In the genomic region with DNA sequence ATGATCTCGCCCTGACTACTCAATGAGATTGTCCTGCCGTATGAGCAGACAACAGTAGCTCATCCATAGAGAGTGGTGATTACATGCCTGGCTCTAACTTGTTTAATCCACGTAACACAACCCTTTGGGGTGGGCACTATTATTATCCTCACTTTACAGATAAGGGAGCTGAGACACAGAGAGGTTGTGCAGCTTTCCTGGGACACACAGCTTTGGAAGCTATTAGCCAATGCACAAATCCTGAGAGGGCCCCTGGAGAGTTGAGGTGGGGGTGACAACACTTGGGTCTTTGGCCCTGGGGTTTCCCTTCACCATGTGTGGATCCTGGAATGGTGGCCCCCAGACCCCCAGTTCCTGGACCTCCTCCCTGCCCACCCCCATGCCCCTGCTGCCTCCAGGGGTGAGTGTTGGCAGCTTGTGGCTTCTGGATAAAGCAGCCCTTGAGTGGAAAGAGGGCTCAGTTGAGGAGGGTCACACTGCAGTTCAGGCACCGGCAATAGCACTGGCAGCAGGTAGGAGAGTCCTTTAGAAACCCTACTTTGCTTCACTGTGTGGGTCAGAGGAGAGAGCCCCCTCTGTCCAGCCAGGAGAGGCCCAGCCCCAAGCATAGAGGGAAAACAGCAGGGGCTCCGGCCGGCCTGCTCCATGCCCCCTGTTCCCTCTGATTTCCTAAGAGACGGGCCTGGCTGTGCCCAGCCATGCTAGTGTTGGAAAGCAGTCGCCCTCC, we compare ENCODE assay signal across 16 cellular contexts.
DNase-seq lines count a peak whose midpoint lies in the region; ATAC-seq and TF ChIP-seq lines count a peak whose summit lies in the region.
"Had no signal": no experiment of that assay in that cellular context is flagged by ENCODE, and none has a peak within 500 bp of the region (broad histone marks: within the 10 kb centered on the region; RNA-seq: fewer than 3 reads in every experiment).

No MANE protein-coding gene starts in this region.

- H3K4me1 ChIP-seq in ascending aorta (peaks cover 4 to 14% of the 10 kb centered on the region in 2 donors), spleen (no peaks in the 10 kb centered on the region), SK-N-SH (ENCODE audit: control insufficient read depth in 1 of 2, insufficient read depth in 2 of 2, low read depth in 1 of 2, low read length in 1 of 2) (peaks cover 0 to 44% of the 10 kb centered on the region in 2 experiments; a peak in 1 of 4 replicates)
- H3K4me1 ChIP-seq: BE2C had no signal

- no peaks in the 10 kb centered on the region for H3K79me2 ChIP-seq in SK-N-SH (ENCODE audit: insufficient read depth)

- ATAC-seq in Right ventricle myocardium inferior (no peak), HG03039 (IDR thresholded peaks at IDR 0.05; ENCODE audit: unreplicated experiment) (no peak)

- 72 to 96% (median 85%) methylated on average over 3 to 8 of the region's 8 CpGs for WGBS in spleen, 5 donors
- 83% methylated on average over 3 of the region's 8 CpGs for WGBS in SK-N-SH (ENCODE audit: low lambda C conversion rate)

- no peak for TF ChIP-seq RAD21 in SK-N-SH (IDR thresholded peaks at IDR 0.05; ENCODE audit: low read length)

- no peaks in the 10 kb centered on the region for H3F3A ChIP-seq in SK-N-SH (replicated peaks; ENCODE audit: insufficient read depth)

- TF ChIP-seq EP300 in SK-N-SH (IDR thresholded peaks at IDR 0.05; ENCODE audit: borderline replicate concordance in 1 of 2, low read depth in 1 of 2, low read length in 1 of 2) = no peak

- no peak for TF ChIP-seq CTCF in ascending aorta (IDR thresholded peaks at IDR 0.05)
- no peak for TF ChIP-seq CTCF in spleen (IDR thresholded peaks at IDR 0.05 in 8 of 11, conservative IDR thresholded peaks at IDR 0.05 in 3 of 11)
- TF ChIP-seq CTCF in SK-N-SH (IDR thresholded peaks at IDR 0.05) = no peak

- POLR2A ChIA-PET in SK-N-SH (lab: Yijun Ruan, JAX) = interaction anchor here (0.7 kb wide), 2 partner anchors 192 to 284 kb away, joined by 3 read pairs; no protein-coding TSS in a partner anchor

- TF ChIP-seq POLR2A in spleen (IDR thresholded peaks at IDR 0.05) = no peak

- peak; percentile 1 for DNase-seq in Right ventricle myocardium inferior (ENCODE audit: missing footprints)
- DNase-seq in cardiac septum (ENCODE audit: low spot score) = no peak
- no peak for DNase-seq in ascending aorta (ENCODE audit: low spot score in 2 of 2)
- DNase-seq in spleen = peak; percentile 58
- no peak for DNase-seq in SK-N-SH
- DNase-seq in MV-4-11 (lab: John Stamatoyannopoulos, UW) = no peak
- DNase-seq: CD4-positive, CD25-positive, alpha-beta regulatory T cell; COR-L47; MM.1S; NCI-H2081 treated with DMSO at 0.1 percent for 48 hours; NCI-H510A; NCI-H748 treated with DMSO at 0.1 percent for 48 hours; SIG-M5 had no signal

- intact Hi-C loops in Right ventricle myocardium inferior (cut with DNase I) (no loop called here), cardiac septum (cut with DNase I) (no loop called here), ascending aorta (cut with DNase I) (loop anchor here (1.0 kb wide), 1 partner anchor 290 kb away; no protein-coding TSS in a partner anchor), spleen (cut with DNase I; ENCODE audit: low total_unique reads) (no loop called here)

- no peak overlapping the region for H3K4me2 ChIP-seq in SK-N-SH

- no peaks in the 10 kb centered on the region for H4K20me1 ChIP-seq in SK-N-SH (ENCODE audit: insufficient read depth)

- CTCF ChIA-PET in SK-N-SH (lab: Yijun Ruan, JAX) = interaction anchor here (0.5 to 7.9 kb wide), 43 partner anchors 9 to 298 kb away, joined by 3 to 67 read pairs (median 5); a partner anchor contains a TSS

- H3K27me3 ChIP-seq in ascending aorta (no peaks in the 10 kb centered on the region), layer of hippocampus (ENCODE audit: control insufficient read depth, insufficient read depth, low read length) (no peaks in the 10 kb centered on the region), spleen (replicated peaks in 1 of 7) (peaks cover 0 to 7% (median 0%) of the 10 kb centered on the region in 7 donors), SK-N-SH (ENCODE audit: insufficient read depth) (no peaks in the 10 kb centered on the region)
- H3K27me3 ChIP-seq: BE2C had no signal

- H3K36me3 ChIP-seq in ascending aorta = peaks cover 0 to 6% of the 10 kb centered on the region in 2 donors
- H3K36me3 ChIP-seq in spleen = peaks cover 0 to 42% (median 9%) of the 10 kb centered on the region in 6 donors
- H3K36me3 ChIP-seq in SK-N-SH (replicated peaks in 1 of 2; ENCODE audit: control insufficient read depth in 1 of 2, insufficient read depth in 2 of 2, low read length in 1 of 2) = peaks cover 0 to 5% of the 10 kb centered on the region in 2 experiments
- H3K36me3 ChIP-seq: BE2C had no signal

- H3K27ac ChIP-seq in ascending aorta (peak overlapping the region; percentile 20 to 44), layer of hippocampus (ENCODE audit: low read depth, low read length) (peak overlapping the region; percentile 53), spleen (no peak overlapping the region), SK-N-SH (ENCODE audit: low read depth in 2 of 2, low read length in 1 of 2) (no peak overlapping the region; a peak in 2 of 4 replicates)

- no peak overlapping the region for H3K4me3 ChIP-seq in ascending aorta
- no peak overlapping the region for H3K4me3 ChIP-seq in spleen
- no peak overlapping the region for H3K4me3 ChIP-seq in SK-N-SH (ENCODE audit: low read depth in 2 of 2, low read length in 1 of 2)

- no peak overlapping the region for H3K9ac ChIP-seq in SK-N-SH

- H2AFZ ChIP-seq in SK-N-SH (ENCODE audit: low read depth) = no peak overlapping the region

- H3K9me3 ChIP-seq in ascending aorta = no peaks in the 10 kb centered on the region
- no peaks in the 10 kb centered on the region for H3K9me3 ChIP-seq in spleen
- H3K9me3 ChIP-seq in SK-N-SH = no peaks in the 10 kb centered on the region
- H3K9me3 ChIP-seq: BE2C had no signal

- H3K9me2 ChIP-seq in SK-N-SH = no peaks in the 10 kb centered on the region

TF ChIP-seq in SK-N-SH, 30 proteins besides CTCF, POLR2A, EP300 and RAD21:
- TF ChIP-seq FOXJ3 (CRISPR knock-in tag; IDR thresholded peaks at IDR 0.05) (no peak), POLR2AphosphoS5 (IDR thresholded peaks at IDR 0.05; ENCODE audit: low read depth, low read length) (no peak), RXRA (IDR thresholded peaks at IDR 0.05; ENCODE audit: borderline replicate concordance, low read depth) (no peak), TAF1 (IDR thresholded peaks at IDR 0.05; ENCODE audit: borderline replicate concordance, low read depth, low read length) (no peak), JUND (IDR thresholded peaks at IDR 0.05) (no peak), GATA2 (CRISPR knock-in tag; IDR thresholded peaks at IDR 0.05) (no peak), NRF1 (IDR thresholded peaks at IDR 0.05; ENCODE audit: low read depth, low read length) (no peak), FOSL2 (IDR thresholded peaks at IDR 0.05; ENCODE audit: borderline replicate concordance, low read depth) (no peak), FOXM1 (IDR thresholded peaks at IDR 0.05; ENCODE audit: low read depth) (no peak), YY1 (IDR thresholded peaks at IDR 0.05; ENCODE audit: low read depth) (no peak), SMC3 (IDR thresholded peaks at IDR 0.05; ENCODE audit: low read depth, low read length) (no peak), NFIC (IDR thresholded peaks at IDR 0.05; ENCODE audit: borderline replicate concordance) (no peak), TCF12 (IDR thresholded peaks at IDR 0.05) (no peak)
- TF ChIP-seq, protein P1, sequence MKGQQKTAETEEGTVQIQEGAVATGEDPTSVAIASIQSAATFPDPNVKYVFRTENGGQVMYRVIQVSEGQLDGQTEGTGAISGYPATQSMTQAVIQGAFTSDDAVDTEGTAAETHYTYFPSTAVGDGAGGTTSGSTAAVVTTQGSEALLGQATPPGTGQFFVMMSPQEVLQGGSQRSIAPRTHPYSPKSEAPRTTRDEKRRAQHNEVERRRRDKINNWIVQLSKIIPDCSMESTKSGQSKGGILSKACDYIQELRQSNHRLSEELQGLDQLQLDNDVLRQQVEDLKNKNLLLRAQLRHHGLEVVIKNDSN (IDR thresholded peaks at IDR 0.05; ENCODE audit: borderline replicate concordance, low read depth) = no peak
- TF ChIP-seq, protein P2, sequence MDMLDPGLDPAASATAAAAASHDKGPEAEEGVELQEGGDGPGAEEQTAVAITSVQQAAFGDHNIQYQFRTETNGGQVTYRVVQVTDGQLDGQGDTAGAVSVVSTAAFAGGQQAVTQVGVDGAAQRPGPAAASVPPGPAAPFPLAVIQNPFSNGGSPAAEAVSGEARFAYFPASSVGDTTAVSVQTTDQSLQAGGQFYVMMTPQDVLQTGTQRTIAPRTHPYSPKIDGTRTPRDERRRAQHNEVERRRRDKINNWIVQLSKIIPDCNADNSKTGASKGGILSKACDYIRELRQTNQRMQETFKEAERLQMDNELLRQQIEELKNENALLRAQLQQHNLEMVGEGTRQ (IDR thresholded peaks at IDR 0.05; ENCODE audit: borderline replicate concordance, low read depth, low read length) = no peak

Comparison
In these comparisons a context has a peak if more than half of its experiments do, and no peak if none do; other contexts are left out.
1. DNase-seq: peak in Right ventricle myocardium inferior (single experiment) and spleen (single experiment); none in cardiac septum (single experiment), ascending aorta (0 of 2), SK-N-SH (single experiment) and MV-4-11 (single experiment).
2. H3K27ac ChIP-seq: peak in ascending aorta (2 of 2) and layer of hippocampus (single experiment); none in spleen (0 of 8) and SK-N-SH (0 of 2).